ENCODE assay signal across 10 cellular contexts in genomic region chr2:217683096-217683870, GRCh38.
"Had no signal": no experiment of that assay in that cellular context is flagged by ENCODE, and none has a peak within 500 bp of the region (broad histone marks: within the 10 kb centered on the region; RNA-seq: fewer than 3 reads in every experiment).

No MANE protein-coding gene starts in this region.

- DNase-seq: activated CD4-positive, alpha-beta T cell treated with anti-CD3 and anti-CD28 coated beads, Interleukin-2, amount 10 ng/mL, durations not matched to agents 24 days and 14 days; activated CD4-positive, CD25-positive, alpha-beta regulatory T cell; activated gamma-delta T cell treated with Interleukin-2 at 50 U/mL for 16 hours; activated naive CD8-positive, alpha-beta T cell treated with anti-CD3 and anti-CD28 coated beads for 36 hours; cerebellar nuclear complex; effector memory CD4-positive, alpha-beta T cell; hippocampal formation; kidney; stimulated activated CD4-positive, alpha-beta T cell treated with anti-CD3 and anti-CD28 coated beads, Interleukin-12 subunit alpha, Interleukin-12 subunit beta, amount 100 ng/mL, for 4 hours had no signal

- ATAC-seq: stimulated activated effector memory CD8-positive, alpha-beta T cell treated with anti-CD3 and anti-CD28 coated beads, Interleukin-12 subunit alpha, Interleukin-12 subunit beta, amount 100 ng/mL, for 72 hours had no signal
